Comparison of ENCODE assay signal across 9 cellular contexts in the genomic region with DNA sequence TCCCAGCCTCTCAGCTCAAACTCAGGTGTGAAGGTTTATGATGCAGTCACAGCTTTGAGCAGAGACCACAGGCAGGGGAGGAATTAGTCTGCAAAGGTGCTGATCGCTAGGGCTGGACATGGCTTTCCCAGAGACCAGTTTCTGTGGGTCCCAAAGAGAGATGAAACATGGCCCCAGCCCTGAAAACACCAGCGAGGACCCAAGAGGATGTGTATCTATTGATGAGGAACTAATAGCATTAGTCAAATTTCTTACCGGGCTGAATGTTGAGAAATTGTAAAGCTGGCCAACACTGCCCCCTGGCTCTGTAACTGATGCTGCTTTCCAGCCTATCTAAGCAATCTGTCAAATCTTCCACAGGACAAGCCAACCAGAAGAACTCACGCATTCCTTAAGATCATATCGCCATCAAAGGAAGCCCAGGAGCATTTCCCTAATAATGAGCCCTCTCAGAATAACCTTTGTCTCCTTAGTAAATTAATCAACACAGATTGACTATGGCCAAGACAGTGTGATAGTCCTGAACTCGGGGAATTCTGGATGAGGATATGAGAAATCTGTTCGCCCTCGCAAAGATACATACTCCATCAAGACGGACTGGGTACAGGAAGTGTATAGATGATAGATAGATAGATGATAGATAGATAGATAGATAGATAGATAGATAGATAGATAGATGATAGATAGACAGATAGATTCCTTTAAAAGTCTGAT. TPM values are rescaled to one million over a fixed set of nuclear protein-coding genes. Genes with fewer than 3 reads are reported as not detected.
DNase-seq lines count a peak whose midpoint lies in the region; ATAC-seq and TF ChIP-seq lines count a peak whose summit lies in the region.
"Had no signal": no experiment of that assay in that cellular context is flagged by ENCODE, and none has a peak within 500 bp of the region (broad histone marks: within the 10 kb centered on the region; RNA-seq: fewer than 3 reads in every experiment).

No MANE protein-coding gene starts in this region.

- no peaks in the 10 kb centered on the region for H4K20me1 ChIP-seq in OCI-LY7 (ENCODE audit: insufficient read depth, low read length)

- peak; percentile 80 for ATAC-seq in HG03175 (IDR thresholded peaks at IDR 0.05; ENCODE audit: unreplicated experiment)

- POLR2A ChIA-PET in AG04449 (lab: Yijun Ruan, JAX) (no interaction called here), OCI-LY7 (lab: Charles Lee) (no interaction called here)

- DNase-seq in AG04449 (ENCODE audit: low read depth, low spot score) (no peak), OCI-LY7 (ENCODE audit: low spot score) (peak; percentile 62), glomerular visceral epithelial cell (ENCODE audit: extremely low spot score) (peak; percentile 53), pons (ENCODE audit: low spot score) (peak; percentile 85), NCI-H128 (lab: John Stamatoyannopoulos, UW; ENCODE audit: unreplicated experiment) (no peak)
- DNase-seq in activated gamma-delta T cell treated with anti-CD3 and anti-CD28 coated beads, Interleukin-2, amount 50 U/mL, for 16 hours (ENCODE audit: low read depth) = peak; percentile 44

- no peaks in the 10 kb centered on the region for H3K9me2 ChIP-seq in OCI-LY7 (ENCODE audit: insufficient read depth, low read length)

- peak; percentile 79 for TF ChIP-seq CTCF in AG04449 (IDR thresholded peaks at IDR 0.05; ENCODE audit: insufficient read depth, low read length, missing control alignments)
- TF ChIP-seq CTCF in GM12875 (IDR thresholded peaks at IDR 0.05; ENCODE audit: borderline replicate concordance, insufficient read depth, low read depth, low read length) = peak; percentile 64
- TF ChIP-seq CTCF in OCI-LY7 (conservative IDR thresholded peaks at IDR 0.05; ENCODE audit: low read length) = peak; percentile 86

- H2AFZ ChIP-seq in OCI-LY7 (ENCODE audit: low read length) = no peak overlapping the region

- no TSS peak for BruUV-seq in OCI-LY7 (replicated peaks; lab: Mats Ljungman, UMichigan)

- H3K9me3 ChIP-seq in OCI-LY7 (ENCODE audit: low read length) = no peaks in the 10 kb centered on the region

- no peaks in the 10 kb centered on the region for H3K36me3 ChIP-seq in OCI-LY7 (ENCODE audit: insufficient read depth, low read length)

- H3K79me2 ChIP-seq in OCI-LY7 (ENCODE audit: insufficient read depth, low read depth, low read length) = no peaks in the 10 kb centered on the region

- CTCF ChIA-PET in AG04449 (lab: Yijun Ruan, JAX) = interaction anchor here (0.8 to 14.9 kb wide), 10 partner anchors 9 to 333 kb away, joined by 3 to 382 read pairs (median 10); no protein-coding TSS in a partner anchor
- CTCF ChIA-PET in OCI-LY7 (lab: Charles Lee; ENCODE audit: unreplicated experiment) = no interaction called here

- H3K27ac ChIP-seq in OCI-LY7 (ENCODE audit: low read depth, low read length, poor library complexity, severe bottlenecking) = no peak overlapping the region

- no peaks in the 10 kb centered on the region for H3K4me1 ChIP-seq in OCI-LY7 (ENCODE audit: insufficient read depth, low read length, poor library complexity, severe bottlenecking)

- intact Hi-C loops in OCI-LY7 (cut with micrococcal nuclease; ENCODE audit: unreplicated experiment) = loop anchor here (1.0 to 10.0 kb wide), 3 partner anchors 70 to 229 kb away; no protein-coding TSS in a partner anchor

- no peak overlapping the region for H3K4me2 ChIP-seq in OCI-LY7 (ENCODE audit: low read length)

- no peak overlapping the region for H3K4me3 ChIP-seq in AG04449 (ENCODE audit: low read depth, low read length)
- no peak overlapping the region for H3K4me3 ChIP-seq in GM12875 (ENCODE audit: low read depth, low read length)
- no peak overlapping the region for H3K4me3 ChIP-seq in OCI-LY7 (ENCODE audit: low read depth, low read length, poor library complexity, severe bottlenecking)

RNA-seq across cellular contexts. Expression of a gene that starts 7.8 kb away (rescaled TPM):
- 0.35 and 0.72 TPM in 2 replicates for total RNA-seq in OCI-LY7 (2014; rRNA removed; shearing (Covaris generic))
- total RNA-seq in OCI-LY7 (2022) = 0.30 and 0.40 TPM in 2 replicates

RNA-seq across cellular contexts. Expression of a gene that starts 16.2 kb away (rescaled TPM):
- not detected in 2 replicates for total RNA-seq in OCI-LY7 (2014; rRNA removed; shearing (Covaris generic))
- not detected in 2 replicates for total RNA-seq in OCI-LY7 (2022)
- total RNA-seq: skeletal muscle tissue had no signal

Comparison
In these comparisons a context has a peak if more than half of its experiments do, and no peak if none do; other contexts are left out.
1. DNase-seq: peak in OCI-LY7 (single experiment), activated gamma-delta T cell treated with anti-CD3 and anti-CD28 coated beads, Interleukin-2, amount 50 U/mL, for 16 hours (single experiment), glomerular visceral epithelial cell (single experiment) and pons (single experiment); none in AG04449 (single experiment) and NCI-H128 (single experiment).
2. Peak in every context shown above with its lines, with median percentiles within 50 percentile points of each other: CTCF ChIP-seq.